Comparison of ENCODE assay signal across 29 cellular contexts in the genomic region with DNA sequence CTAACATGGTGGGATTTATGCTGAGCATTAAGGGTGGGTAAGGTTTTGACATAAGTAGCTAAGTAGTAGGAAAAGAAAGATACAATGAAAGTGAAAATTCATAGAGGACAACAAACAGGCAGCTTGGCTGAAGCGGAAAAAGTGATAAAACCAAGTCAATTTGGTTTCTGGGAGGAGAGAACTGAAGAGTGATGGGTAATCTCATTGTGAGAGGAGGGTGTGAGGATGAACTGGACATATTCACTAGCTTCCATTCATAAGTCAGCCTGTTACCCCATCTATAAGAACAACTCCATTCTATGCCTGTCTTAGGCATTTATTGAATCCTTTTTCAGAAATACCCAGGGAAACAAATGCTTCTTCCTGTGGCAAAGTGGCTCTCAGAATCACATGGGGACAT.
"Had no signal": no experiment of that assay in that cellular context is flagged by ENCODE, and none has a peak within 500 bp of the region (broad histone marks: within the 10 kb centered on the region; RNA-seq: fewer than 3 reads in every experiment).

No MANE protein-coding gene starts in this region.

- H3K9me3 Mint-ChIP-seq: activated CD4-positive, alpha-beta T cell treated with anti-CD3 and anti-CD28 coated beads, Interleukin-2, amount 10 ng/mL, durations not matched to agents 7 days and 5 days; activated naive CD4-positive, alpha-beta T cell treated with anti-CD3 and anti-CD28 coated beads, Interleukin-2, amount 50 U/mL, for 72 hours; activated T-helper 17 cell treated with anti-CD3 and anti-CD28 coated beads, Interleukin-2, amount 50 U/mL, for 72 hours; effector memory CD8-positive, alpha-beta T cell; T-helper 2 cell treated with Interferon-gamma antibody and Interleukin-4, amounts not matched to agents 5 μg/mL and 100 μg/mL, for 36 hours had no signal

- H3K4me3 Mint-ChIP-seq: activated CD4-positive, alpha-beta T cell treated with anti-CD3 and anti-CD28 coated beads, Interleukin-2, amount 10 ng/mL, durations not matched to agents 7 days and 5 days; activated T-helper 17 cell treated with anti-CD3 and anti-CD28 coated beads, Interleukin-2, amount 50 U/mL, for 72 hours; effector memory CD8-positive, alpha-beta T cell; T-helper 17 cell; T-helper 2 cell treated with Interferon-gamma antibody and Interleukin-4, amounts not matched to agents 5 μg/mL and 100 μg/mL, for 36 hours had no signal

- H3K4me1 Mint-ChIP-seq: activated CD4-positive, alpha-beta T cell treated with anti-CD3 and anti-CD28 coated beads, Interleukin-2, amount 10 ng/mL, durations not matched to agents 7 days and 5 days; activated T-helper 17 cell treated with anti-CD3 and anti-CD28 coated beads, Interleukin-2, amount 50 U/mL, for 72 hours; T-helper 17 cell had no signal

- H3K4me3 ChIP-seq: adrenal gland, body of pancreas, esophagus muscularis mucosa, gastrocnemius medialis, heart left ventricle had no signal

- H3K36me3 Mint-ChIP-seq: activated naive CD4-positive, alpha-beta T cell treated with anti-CD3 and anti-CD28 coated beads, Interleukin-2, amount 50 U/mL, for 72 hours had no signal

- H3K27me3 ChIP-seq: adrenal gland, body of pancreas, esophagus muscularis mucosa, foreskin keratinocyte, gastrocnemius medialis, heart left ventricle had no signal

- DNase-seq: activated CD4-positive, alpha-beta T cell treated with anti-CD3 and anti-CD28 coated beads for 4 hours; activated CD4-positive, alpha-beta T cell treated with anti-CD3 and anti-CD28 coated beads, Interleukin-2, amount 10 ng/mL, durations not matched to agents 7 days and 5 days; activated CD4-positive, alpha-beta T cell treated with anti-CD3 and anti-CD28 coated beads, Interleukin-2, amount 50 U/mL, for 4 hours; activated CD4-positive, CD25-positive, alpha-beta regulatory T cell; activated CD4-positive, CD25-positive, alpha-beta regulatory T cell treated with anti-CD3 and anti-CD28 coated beads, Interleukin-2, amount 50 U/mL, for 72 hours; activated effector memory CD4-positive, alpha-beta T cell treated with Interleukin-2 at 50 U/mL for 16 hours; activated gamma-delta T cell treated with Interleukin-2 at 50 U/mL for 16 hours; activated naive CD4-positive, alpha-beta T cell treated with Interleukin-2 at 50 U/mL for 16 hours; adrenal gland; amygdala; aorta; body of pancreas; caudate nucleus; cortex of kidney; dermis blood vessel endothelial cell; effector CD4-positive, alpha-beta T cell; effector memory CD8-positive, alpha-beta T cell; erythroblast; gastrocnemius medialis; glutamatergic neuron; heart left ventricle; T-helper 1 cell; T-helper 17 cell; T1000 had no signal

- H3K36me3 ChIP-seq: adrenal gland, esophagus muscularis mucosa, gastrocnemius medialis, heart left ventricle had no signal

- H3K27me3 Mint-ChIP-seq: activated T-helper 17 cell treated with anti-CD3 and anti-CD28 coated beads, Interleukin-2, amount 50 U/mL, for 72 hours had no signal

- H3K27ac ChIP-seq: adrenal gland, body of pancreas, esophagus muscularis mucosa, foreskin keratinocyte, gastrocnemius medialis, heart left ventricle had no signal

- H3K9me3 ChIP-seq: adrenal gland, body of pancreas, esophagus muscularis mucosa, gastrocnemius medialis, heart left ventricle had no signal

- H3K27ac Mint-ChIP-seq: activated CD4-positive, alpha-beta T cell treated with anti-CD3 and anti-CD28 coated beads, Interleukin-2, amount 10 ng/mL, durations not matched to agents 7 days and 5 days; activated naive CD4-positive, alpha-beta T cell treated with anti-CD3 and anti-CD28 coated beads, Interleukin-2, amount 50 U/mL, for 72 hours; activated T-helper 17 cell treated with anti-CD3 and anti-CD28 coated beads, Interleukin-2, amount 50 U/mL, for 72 hours; effector memory CD8-positive, alpha-beta T cell; T-helper 17 cell; T-helper 2 cell treated with Interferon-gamma antibody and Interleukin-4, amounts not matched to agents 5 μg/mL and 100 μg/mL, for 36 hours had no signal

- H3K4me1 ChIP-seq: adrenal gland, body of pancreas, esophagus muscularis mucosa, gastrocnemius medialis, heart left ventricle had no signal
